ENCODE assay signal across 8 cellular contexts in genomic region chr11:47565340-47566165, GRCh38. TPM values are rescaled to one million over a fixed set of nuclear protein-coding genes. Genes with fewer than 3 reads are reported as not detected.
DNase-seq lines count a peak whose midpoint lies in the region; ATAC-seq, FAIRE-seq and TF ChIP-seq lines count a peak whose summit lies in the region.

Gene PTPMT1 (plus strand): TSS chr11:47565599. CDS start chr11:47565623, 24 bp downstream.

- peaks cover 12% of the 10 kb centered on the region for H3K4me1 Mint-ChIP-seq in T-helper 2 cell treated with Interferon-gamma antibody and Interleukin-4, amounts not matched to agents 5 μg/mL and 100 μg/mL, for 36 hours (ENCODE audit: low read depth)
- H3K4me1 Mint-ChIP-seq in astrocyte (ENCODE audit: low read depth, unreplicated experiment), result no peaks in the 10 kb centered on the region

- no peaks in the 10 kb centered on the region for H3K27me3 ChIP-seq in astrocyte (ENCODE audit: insufficient read depth, low read length)
- H3K27me3 ChIP-seq in sigmoid colon, result no peaks in the 10 kb centered on the region

- H3K4me3 ChIP-seq in astrocyte (ENCODE audit: insufficient read depth, low read depth, low read length) (peak within 1 kb of the TSS; percentile 92), sigmoid colon (peak within 1 kb of the TSS; percentile 63 to 96 (median 80))

- H2AFZ ChIP-seq in astrocyte (ENCODE audit: low read depth, low read length), result peak within 1 kb of the TSS; percentile 92

- peak; percentile 81 for ATAC-seq in GM21825 (IDR thresholded peaks at IDR 0.05; ENCODE audit: unreplicated experiment)

- H3K4me3 Mint-ChIP-seq in T-helper 2 cell treated with Interferon-gamma antibody and Interleukin-4, amounts not matched to agents 5 μg/mL and 100 μg/mL, for 36 hours, result peak within 1 kb of the TSS; percentile 84
- peak within 1 kb of the TSS; percentile 83 for H3K4me3 Mint-ChIP-seq in astrocyte (ENCODE audit: unreplicated experiment)

- no peak for FAIRE-seq in astrocyte (lab: Jason Lieb, UNC)

- H3K36me3 Mint-ChIP-seq in T-helper 2 cell treated with Interferon-gamma antibody and Interleukin-4, amounts not matched to agents 5 μg/mL and 100 μg/mL, for 36 hours (ENCODE audit: low read depth), result peaks cover 13% of the 10 kb centered on the region
- H3K36me3 Mint-ChIP-seq in astrocyte (ENCODE audit: low read depth, unreplicated experiment), result peaks cover 5% of the 10 kb centered on the region

- peak; percentile 90 for DNase-seq in GM03348 (ENCODE audit: low spot score)
- DNase-seq in LHCN-M2 (ENCODE audit: low read depth), result peak; percentile 63
- DNase-seq in T-helper 2 cell treated with Interferon-gamma antibody and Interleukin-4, amounts not matched to agents 5 μg/mL and 100 μg/mL, for 36 hours (ENCODE audit: low spot score), result peak; percentile 73
- peak; percentile 53 for DNase-seq in astrocyte (ENCODE audit: low read depth)
- peak in 35 of 51 donors; percentile 17 to 75 (median 40) for DNase-seq in hypothalamus (lab: John Stamatoyannopoulos, UW)
- DNase-seq in sigmoid colon, result peak; percentile 87
- no peak for DNase-seq in NCI-H187 treated with DMSO at 0.1 percent for 48 hours (lab: John Stamatoyannopoulos, UW)

- peak within 1 kb of the TSS; percentile 75 for H3K27ac Mint-ChIP-seq in T-helper 2 cell treated with Interferon-gamma antibody and Interleukin-4, amounts not matched to agents 5 μg/mL and 100 μg/mL, for 36 hours
- peak within 1 kb of the TSS; percentile 47 for H3K27ac Mint-ChIP-seq in astrocyte (ENCODE audit: unreplicated experiment)

- no peak for TF ChIP-seq POLR2A in sigmoid colon (IDR thresholded peaks at IDR 0.05)

- WGBS in sigmoid colon, 2 donors, result 1% methylated on average over 86 of the region's 86 CpGs

- H3K79me2 ChIP-seq in astrocyte (ENCODE audit: insufficient read depth, low read length), result peaks cover 47% of the 10 kb centered on the region

- TF ChIP-seq CTCF in astrocyte (IDR thresholded peaks at IDR 0.05; ENCODE audit: insufficient read depth, low read depth, low read length) (no peak), sigmoid colon (IDR thresholded peaks at IDR 0.05) (no peak)

- H3K27ac ChIP-seq in astrocyte (ENCODE audit: low read depth, low read length), result peak within 1 kb of the TSS; percentile 70
- peak within 1 kb of the TSS; percentile 72 to 89 (median 81) for H3K27ac ChIP-seq in sigmoid colon

- no peaks in the 10 kb centered on the region for H3K27me3 Mint-ChIP-seq in T-helper 2 cell treated with Interferon-gamma antibody and Interleukin-4, amounts not matched to agents 5 μg/mL and 100 μg/mL, for 36 hours (ENCODE audit: low read depth)
- no peaks in the 10 kb centered on the region for H3K27me3 Mint-ChIP-seq in astrocyte (ENCODE audit: low read depth, unreplicated experiment)

- H4K20me1 ChIP-seq in astrocyte (ENCODE audit: insufficient read depth, low read length), result peaks cover under 1% of the 10 kb centered on the region

- H3K9ac ChIP-seq in astrocyte (ENCODE audit: low read length), result peak within 1 kb of the TSS; percentile 93

- H3K36me3 ChIP-seq in astrocyte (ENCODE audit: insufficient read depth, low read length) (peaks cover 3% of the 10 kb centered on the region), sigmoid colon (peaks cover 0 to 13% (median 0%) of the 10 kb centered on the region in 4 donors)

- no peak for TF ChIP-seq EP300 in sigmoid colon (IDR thresholded peaks at IDR 0.05)

- intact Hi-C loops in sigmoid colon (cut with DNase I), result loop anchor here (5.0 kb wide), 1 partner anchor 98 kb away; no protein-coding TSS in a partner anchor

- H3K9me3 ChIP-seq in astrocyte (ENCODE audit: insufficient read depth, low read depth, low read length) (no peaks in the 10 kb centered on the region), sigmoid colon (no peaks in the 10 kb centered on the region)

- H3K4me1 ChIP-seq in astrocyte (ENCODE audit: insufficient read depth, low read length), result peaks cover 7% of the 10 kb centered on the region
- peaks cover 0 to 20% (median 12%) of the 10 kb centered on the region in 4 donors for H3K4me1 ChIP-seq in sigmoid colon

- no peaks in the 10 kb centered on the region for H3K9me3 Mint-ChIP-seq in T-helper 2 cell treated with Interferon-gamma antibody and Interleukin-4, amounts not matched to agents 5 μg/mL and 100 μg/mL, for 36 hours
- no peaks in the 10 kb centered on the region for H3K9me3 Mint-ChIP-seq in astrocyte (ENCODE audit: unreplicated experiment)

- peak within 1 kb of the TSS; percentile 97 for H3K4me2 ChIP-seq in astrocyte (ENCODE audit: low read length)

RNA-seq across cellular contexts. Expression of gene PTPMT1, which starts in this region (rescaled TPM):
- total RNA-seq in LHCN-M2 (2014; rRNA removed), result 88.1 and 94.3 TPM in 2 replicates
- polyA plus RNA-seq in LHCN-M2 (2012), result 70.4 TPM
- total RNA-seq in astrocyte, result 32.4 and 33.9 TPM in 2 replicates
- total RNA-seq in sigmoid colon, result 100 to 1,000 TPM in 3 of 4 donors, 10 to 100 TPM in 1; 100.0 to 152 (median 130) TPM
- polyA plus RNA-seq in sigmoid colon, result 10 to 100 TPM; 31.0 to 43.1 (median 37.2) TPM
